Comparison of ENCODE assay signal across 5 cellular contexts in genomic region chr2:116153729-116154128, GRCh38.
"Had no signal": no experiment of that assay in that cellular context is flagged by ENCODE, and none has a peak within 500 bp of the region (broad histone marks: within the 10 kb centered on the region; RNA-seq: fewer than 3 reads in every experiment).

No MANE protein-coding gene starts in this region.

- FAIRE-seq: HTR-8/SVneo, K562 had no signal

- ATAC-seq: K562 had no signal

- H3K27ac ChIP-seq: HL-60 had no signal

- H3K4me3 ChIP-seq: K562 had no signal

- DNase-seq: IMR-90, KBM-7 had no signal
